Comparison of ENCODE assay signal across 15 cellular contexts in genomic region chr6:20414711-20415110, GRCh38.
"Had no signal": no experiment of that assay in that cellular context is flagged by ENCODE, and none has a peak within 500 bp of the region (broad histone marks: within the 10 kb centered on the region; RNA-seq: fewer than 3 reads in every experiment).

No MANE protein-coding gene starts in this region.

- H3K36me3 ChIP-seq: ascending aorta, pancreas, right lobe of liver, upper lobe of left lung had no signal

- H3K9me3 ChIP-seq: ascending aorta, heart right ventricle, pancreas, right lobe of liver, testis, upper lobe of left lung had no signal

- H3K4me1 ChIP-seq: pancreas, right lobe of liver, testis had no signal

- DNase-seq: activated CD4-positive, alpha-beta T cell treated with anti-CD3 and anti-CD28 coated beads, Interleukin-2, amount 50 U/mL, for 48 hours; activated naive CD4-positive, alpha-beta T cell treated with anti-CD3 and anti-CD28 coated beads for 36 hours; heart right ventricle; left ventricle myocardium superior; pancreas; right lobe of liver; stimulated activated CD4-positive, alpha-beta T cell treated with anti-CD3 and anti-CD28 coated beads, Interleukin-4, amount 100 ng/mL, for 24 hours; T-helper 2 cell; testis; upper lobe of left lung; WERI-Rb-1 had no signal

- H3K4me3 Mint-ChIP-seq: activated naive CD4-positive, alpha-beta T cell treated with anti-CD3 and anti-CD28 coated beads for 36 hours; memory B cell; stimulated activated effector memory CD8-positive, alpha-beta T cell treated with anti-CD3 and anti-CD28 coated beads, Interleukin-12 subunit alpha, Interleukin-12 subunit beta, amount 100 ng/mL, for 72 hours had no signal

- H3K27ac ChIP-seq: ascending aorta, coronary artery, heart right ventricle, pancreas, right lobe of liver, testis, upper lobe of left lung, WERI-Rb-1 had no signal

- ATAC-seq: left ventricle myocardium superior; pancreas; right lobe of liver; stimulated activated effector memory CD8-positive, alpha-beta T cell treated with anti-CD3 and anti-CD28 coated beads, Interleukin-12 subunit alpha, Interleukin-12 subunit beta, amount 100 ng/mL, for 72 hours had no signal

- H3K27ac Mint-ChIP-seq: activated naive CD4-positive, alpha-beta T cell treated with anti-CD3 and anti-CD28 coated beads for 36 hours; memory B cell; stimulated activated effector memory CD8-positive, alpha-beta T cell treated with anti-CD3 and anti-CD28 coated beads, Interleukin-12 subunit alpha, Interleukin-12 subunit beta, amount 100 ng/mL, for 72 hours had no signal

- H3K9me3 Mint-ChIP-seq: activated naive CD4-positive, alpha-beta T cell treated with anti-CD3 and anti-CD28 coated beads for 36 hours; memory B cell; stimulated activated effector memory CD8-positive, alpha-beta T cell treated with anti-CD3 and anti-CD28 coated beads, Interleukin-12 subunit alpha, Interleukin-12 subunit beta, amount 100 ng/mL, for 72 hours had no signal

- H3K27me3 Mint-ChIP-seq: memory B cell had no signal

- H3K27me3 ChIP-seq: ascending aorta, heart right ventricle, pancreas, right lobe of liver, testis, upper lobe of left lung had no signal

- H3K4me3 ChIP-seq: ascending aorta, coronary artery, heart right ventricle, pancreas, right lobe of liver, testis, upper lobe of left lung had no signal
